Comparison of ENCODE assay signal across 1 cellular context in genomic region chr13:51058461-51059167, GRCh38.
TF ChIP-seq lines count a peak whose summit lies in the region.

No MANE protein-coding gene starts in this region.

TF ChIP-seq in WTC11, 78 proteins besides CTCF, POLR2A, EP300 and RAD21 (continued from another document):
- TF ChIP-seq ZNF281 (CRISPR knock-in tag; IDR thresholded peaks at IDR 0.05) (no peak), TCF7 (CRISPR knock-in tag; IDR thresholded peaks at IDR 0.05; ENCODE audit: low read depth) (no peak), MXD4 (CRISPR knock-in tag; IDR thresholded peaks at IDR 0.05; ENCODE audit: borderline replicate concordance) (no peak), SOX15 (CRISPR knock-in tag; IDR thresholded peaks at IDR 0.05) (no peak)
TF ChIP-seq in WTC11: peak in this region for 0.
